8 cellular contexts compared by ENCODE assay signal in genomic region chr11:45102810-45103621, GRCh38. TPM values are rescaled to one million over a fixed set of nuclear protein-coding genes. Genes with fewer than 3 reads are reported as not detected.
DNase-seq lines count a peak whose midpoint lies in the region; ATAC-seq and TF ChIP-seq lines count a peak whose summit lies in the region.

No MANE protein-coding gene starts in this region.

- DNase-seq in 8988T (peak; percentile 76), NCI-H460 (ENCODE audit: extremely low read depth, low read depth) (peak; percentile 45), midbrain (lab: John Stamatoyannopoulos, UW) (peak; percentile 63)
- DNase-seq in activated CD4-positive, alpha-beta T cell treated with anti-CD3 and anti-CD28 coated beads, Interleukin-2, amount 50 U/mL, for 24 hours (ENCODE audit: low read depth in 1 of 2, low spot score in 1 of 2) = peak; percentile 45 to 59
- peak; percentile 34 for DNase-seq in effector CD4-positive, alpha-beta T cell
- DNase-seq in stimulated activated naive CD4-positive, alpha-beta T cell (lab: John Stamatoyannopoulos, UW) = peak; percentile 24 to 74 (median 32)

- peak; percentile 75 for TF ChIP-seq CTCF in GM12874 (IDR thresholded peaks at IDR 0.05; ENCODE audit: insufficient read depth, low read depth, low read length)

- peak; percentile 55 for ATAC-seq in HG02884 (IDR thresholded peaks at IDR 0.05; ENCODE audit: unreplicated experiment)

RNA-seq across cellular contexts. Expression of gene PRDM11, which starts 43.4 kb away (rescaled TPM):
- 1.0 and 1.5 TPM in 2 replicates for total RNA-seq in NCI-H460 (2014; rRNA removed; shearing (Covaris generic))
- polyA plus RNA-seq in NCI-H460 (2014; cell fraction: nucleus; rRNA removed) = 0.60 and 1.5 TPM in 2 replicates

Comparison
In these comparisons a context has a peak if more than half of its experiments do, and no peak if none do; other contexts are left out.
1. Peak in every context shown above with its lines: DNase-seq and ATAC-seq.